1 cellular context compared by ENCODE assay signal in genomic region chr5:139342423-139342723, GRCh38.
TF ChIP-seq lines count a peak whose summit lies in the region.

No MANE protein-coding gene starts in this region.

TF ChIP-seq in endothelial cell of umbilical vein, 7 proteins besides CTCF, POLR2A, EP300 and RAD21:
- TF ChIP-seq POLR2AphosphoS5 (IDR thresholded peaks at IDR 0.05; ENCODE audit: insufficient read depth, low read depth, low read length) (peak; percentile 4), JUN (IDR thresholded peaks at IDR 0.05; ENCODE audit: borderline replicate concordance, insufficient read depth, insufficient read length, low read depth) (no peak), FOS (IDR thresholded peaks at IDR 0.05; ENCODE audit: borderline replicate concordance, insufficient read depth, low read length) (no peak)
